8 cellular contexts compared by ENCODE assay signal in genomic region chr1:246571309-246571708, GRCh38. TPM values are rescaled to one million over a fixed set of nuclear protein-coding genes. Genes with fewer than 3 reads are reported as not detected.
DNase-seq lines count a peak whose midpoint lies in the region; ATAC-seq and TF ChIP-seq lines count a peak whose summit lies in the region.
"Not testable (repeated sequence)": the region's sequence is repeated elsewhere in the genome, so short reads cannot be mapped to it uniquely, and the experiment has no call there.

No MANE protein-coding gene starts in this region.

- peaks cover 63% of the 10 kb centered on the region for H3K4me1 Mint-ChIP-seq in CD8-positive, alpha-beta T cell (ENCODE audit: low read depth)
- H3K4me1 Mint-ChIP-seq in T-cell (peaks cover 67 to 74% (median 72%) of the 10 kb centered on the region in 3 donors), immature natural killer cell (peaks cover 57 to 74% of the 10 kb centered on the region in 2 donors)
- H3K4me1 Mint-ChIP-seq in activated T-cell treated with anti-CD3 and anti-CD28 coated beads, Interleukin-2, amount 50 U/mL, for 24 hours (ENCODE audit: low read depth) = peaks cover 66% of the 10 kb centered on the region
- H3K4me1 Mint-ChIP-seq in central memory CD8-positive, alpha-beta T cell = peaks cover 49% of the 10 kb centered on the region

- H3K4me1 ChIP-seq in CD8-positive, alpha-beta T cell (ENCODE audit: insufficient read depth, low read length) = peaks cover 57% of the 10 kb centered on the region
- H3K4me1 ChIP-seq in psoas muscle (peaks cover 56% of the 10 kb centered on the region), tibial nerve (peaks cover 3 to 40% (median 18%) of the 10 kb centered on the region in 4 donors)

- not testable (repeated sequence) for H3K27me3 ChIP-seq in CD8-positive, alpha-beta T cell (ENCODE audit: insufficient read depth, low read length); psoas muscle (ENCODE audit: insufficient read depth in 3 of 3, low read length in 2 of 3); tibial nerve

- WGBS in psoas muscle, 3 donors = 68 to 78% (median 72%) methylated on average over 4 of the region's 4 CpGs
- 65 to 71% methylated on average over 4 of the region's 4 CpGs for WGBS in tibial nerve, 2 donors

- intact Hi-C loops in CD8-positive, alpha-beta T cell (cut with DNase I, micrococcal nuclease) = loop anchor here (2.0 to 10.0 kb wide), 2 partner anchors 357 to 617 kb away; no protein-coding TSS in a partner anchor
- intact Hi-C loops in psoas muscle (cut with DNase I) = loop anchor here in 1 of 2 donors (5.0 kb wide), 1 partner anchor 41 kb away; no protein-coding TSS in a partner anchor

- H3K4me3 Mint-ChIP-seq in CD8-positive, alpha-beta T cell = peak overlapping the region; percentile 61
- H3K4me3 Mint-ChIP-seq in T-cell (peak overlapping the region; percentile 77 to 84 (median 79)), immature natural killer cell (peak overlapping the region; percentile 63 to 85 (median 71))
- H3K4me3 Mint-ChIP-seq in activated T-cell treated with anti-CD3 and anti-CD28 coated beads, Interleukin-2, amount 50 U/mL, for 24 hours = peak overlapping the region; percentile 43
- peak overlapping the region; percentile 38 for H3K4me3 Mint-ChIP-seq in central memory CD8-positive, alpha-beta T cell

- not testable (repeated sequence) for H3K9me3 Mint-ChIP-seq in CD8-positive, alpha-beta T cell; T-cell; activated T-cell treated with anti-CD3 and anti-CD28 coated beads, Interleukin-2, amount 50 U/mL, for 24 hours; central memory CD8-positive, alpha-beta T cell; immature natural killer cell

- TF ChIP-seq EP300 in tibial nerve (IDR thresholded peaks at IDR 0.05) = peak in 1 of 2 donors; percentile 55

- DNase-seq in CD8-positive, alpha-beta T cell; T-cell; central memory CD8-positive, alpha-beta T cell (ENCODE audit: low spot score in 2 of 2); immature natural killer cell; psoas muscle; tibial nerve (ENCODE audit: low spot score in 2 of 2): not testable (repeated sequence)
- DNase-seq in MV-4-11 (lab: John Stamatoyannopoulos, UW) = peak; percentile 62
- peak; percentile 34 for DNase-seq in activated T-cell treated with anti-CD3 and anti-CD28 coated beads, Interleukin-2, amount 50 U/mL, for 24 hours

- peak overlapping the region; percentile 75 for H3K27ac ChIP-seq in CD8-positive, alpha-beta T cell (ENCODE audit: low read depth, low read length)
- peak overlapping the region; percentile 93 for H3K27ac ChIP-seq in psoas muscle
- H3K27ac ChIP-seq in tibial nerve = peak overlapping the region in 3 of 4 donors; percentile 54 to 65 (median 57)

- TF ChIP-seq CTCF in CD8-positive, alpha-beta T cell (IDR thresholded peaks at IDR 0.05); psoas muscle (IDR thresholded peaks at IDR 0.05); tibial nerve (IDR thresholded peaks at IDR 0.05): not testable (repeated sequence)

- H3K27ac Mint-ChIP-seq in CD8-positive, alpha-beta T cell = peak overlapping the region; percentile 98
- H3K27ac Mint-ChIP-seq in T-cell (peak overlapping the region; percentile 90 to 99), immature natural killer cell (peak overlapping the region; percentile 87 to 93 (median 90))
- H3K27ac Mint-ChIP-seq in activated T-cell treated with anti-CD3 and anti-CD28 coated beads, Interleukin-2, amount 50 U/mL, for 24 hours = peak overlapping the region; percentile 97
- peak overlapping the region; percentile 65 for H3K27ac Mint-ChIP-seq in central memory CD8-positive, alpha-beta T cell (ENCODE audit: low read depth)

- not testable (repeated sequence) for H3K27me3 Mint-ChIP-seq in CD8-positive, alpha-beta T cell (ENCODE audit: low read depth); T-cell; activated T-cell treated with anti-CD3 and anti-CD28 coated beads, Interleukin-2, amount 50 U/mL, for 24 hours; central memory CD8-positive, alpha-beta T cell; immature natural killer cell (ENCODE audit: low read depth in 3 of 3)

- H3K36me3 ChIP-seq in CD8-positive, alpha-beta T cell (ENCODE audit: insufficient read depth, low read length); psoas muscle (ENCODE audit: insufficient read depth in 1 of 2, low read depth in 1 of 2); tibial nerve: not testable (repeated sequence)

- H3K9me3 ChIP-seq in CD8-positive, alpha-beta T cell (ENCODE audit: low read length); psoas muscle; tibial nerve: not testable (repeated sequence)

- ATAC-seq in CD8-positive, alpha-beta T cell; central memory CD8-positive, alpha-beta T cell (replicated peaks; ENCODE audit: extremely low read depth, poor library complexity, severe bottlenecking); psoas muscle: not testable (repeated sequence)
- peak in 1 of 4 experiments; percentile 34 for ATAC-seq in T-cell (replicated peaks in 1 of 4)

- H3K4me3 ChIP-seq in CD8-positive, alpha-beta T cell (ENCODE audit: low read depth, low read length); psoas muscle; tibial nerve: not testable (repeated sequence)

- not testable (repeated sequence) for TF ChIP-seq POLR2A in tibial nerve (IDR thresholded peaks at IDR 0.05)

- peaks cover 17% of the 10 kb centered on the region for H3K36me3 Mint-ChIP-seq in CD8-positive, alpha-beta T cell
- H3K36me3 Mint-ChIP-seq in T-cell; central memory CD8-positive, alpha-beta T cell (ENCODE audit: insufficient read depth); immature natural killer cell: not testable (repeated sequence)
- H3K36me3 Mint-ChIP-seq in activated T-cell treated with anti-CD3 and anti-CD28 coated beads, Interleukin-2, amount 50 U/mL, for 24 hours (ENCODE audit: low read depth) = peaks cover 50% of the 10 kb centered on the region

- POLR2A ChIA-PET in CD8-positive, alpha-beta T cell (lab: Charles Lee) = interaction anchor here (0.8 kb wide), 1 partner anchor 13 kb away, joined by 3 read pairs; no protein-coding TSS in a partner anchor
- POLR2A ChIA-PET in T-cell (lab: Charles Lee) = interaction anchor here in 1 of 2 donors (0.5 kb wide), 1 partner anchor 1737 kb away, joined by 5 read pairs; no protein-coding TSS in a partner anchor

- CTCF ChIA-PET in CD8-positive, alpha-beta T cell (lab: Charles Lee) = interaction anchor here (1.1 to 1.5 kb wide), 2 partner anchors 29 to 78 kb away, joined by 3 read pairs; no protein-coding TSS in a partner anchor
- CTCF ChIA-PET in T-cell (lab: Charles Lee) = interaction anchor here in 1 of 2 donors (0.6 kb wide), 1 partner anchor 33 kb away, joined by 3 read pairs; no protein-coding TSS in a partner anchor

RNA-seq across cellular contexts. Expression of gene CNST, which starts 5.1 kb away (rescaled TPM):
- total RNA-seq in CD8-positive, alpha-beta T cell = 10 to 100 TPM; 64.1 to 64.4 TPM
- total RNA-seq in T-cell (10 to 100 TPM; 69.0 to 87.3 (median 74.4) TPM), psoas muscle (10 to 100 TPM; 17.3 to 64.8 (median 30.9) TPM), tibial nerve (10 to 100 TPM; 16.5 to 20.3 (median 17.9) TPM)
- polyA plus RNA-seq in immature natural killer cell (10 to 100 TPM; 21.8 to 30.0 (median 24.1) TPM), psoas muscle (10 to 100 TPM in 2 of 3 donors, 1 to 10 TPM in 1; 9.7 to 56.7 (median 15.9) TPM)

RNA-seq across cellular contexts. Expression of gene TFB2M, which starts 5.2 kb away (rescaled TPM):
- total RNA-seq in CD8-positive, alpha-beta T cell = 10 to 100 TPM; 15.8 to 16.4 TPM
- total RNA-seq in T-cell (10 to 100 TPM in 3 of 5 donors, 1 to 10 TPM in 2; 8.5 to 11.8 (median 10.1) TPM), psoas muscle (10 to 100 TPM; 12.8 to 19.3 (median 15.0) TPM), tibial nerve (1 to 10 TPM; 4.2 to 8.8 (median 7.6) TPM)
- polyA plus RNA-seq in immature natural killer cell (10 to 100 TPM; 15.0 to 17.9 (median 15.6) TPM), psoas muscle (10 to 100 TPM; 20.1 to 39.0 (median 23.2) TPM)
